ENCODE assay signal across 8 cellular contexts in genomic region chr9:469672-470040, GRCh38. TPM values are rescaled to one million over a fixed set of nuclear protein-coding genes. Genes with fewer than 3 reads are reported as not detected.
DNase-seq lines count a peak whose midpoint lies in the region; ATAC-seq and TF ChIP-seq lines count a peak whose summit lies in the region.

No MANE protein-coding gene starts in this region.

- WGBS in mammary epithelial cell (ENCODE audit: low coverage, missing lambda C conversion rate), result 4% methylated on average over 15 of the region's 19 CpGs
- 4% methylated on average over 5 of the region's 19 CpGs for WGBS in right lobe of liver (ENCODE audit: insufficient coverage, low coverage, low lambda C conversion rate, missing lambda C conversion rate)
- 6% methylated on average over 19 of the region's 19 CpGs for WGBS in thymus

- ATAC-seq in right lobe of liver, result peak in 3 of 4 donors; percentile 9 to 15 (median 12)

- BruUV-seq in mammary epithelial cell (replicated peaks; lab: Mats Ljungman, UMichigan), result no TSS peak

- H3K27ac ChIP-seq in mammary epithelial cell (ENCODE audit: insufficient read depth, low read depth, low read length) (peak overlapping the region; percentile 51), right lobe of liver (peak overlapping the region in 1 of 3 donors; percentile 36), thymus (ENCODE audit: low read depth) (peak overlapping the region; percentile 98)

- H3K9me3 ChIP-seq in mammary epithelial cell (replicated peaks; ENCODE audit: insufficient read depth, low read length) (no peaks in the 10 kb centered on the region), right lobe of liver (no peaks in the 10 kb centered on the region), thymus (ENCODE audit: control insufficient read depth) (no peaks in the 10 kb centered on the region)

- in situ Hi-C loops in mammary epithelial cell (cut with MboI; ENCODE audit: low sequenced_read_pairs in 2 of 2), result no loop called here
- in situ Hi-C loops in KBM-7 (cut with MboI; ENCODE audit: low pct_unique_long_range_greater_than_20kb, low sequenced_read_pairs), result no loop called here

- H3K4me3 ChIP-seq in HFF-Myc (replicated peaks; ENCODE audit: low read depth, low read length) (peak overlapping the region; percentile 54), mammary epithelial cell (replicated peaks in 1 of 3; ENCODE audit: insufficient read depth in 1 of 3, low read depth in 2 of 3, low read length in 3 of 3) (peak overlapping the region; percentile 57 to 84 (median 59)), right lobe of liver (peak overlapping the region; percentile 29 to 47 (median 39)), thymus (ENCODE audit: low read length) (peak overlapping the region; percentile 66)

- TF ChIP-seq CTCF in HFF-Myc (IDR thresholded peaks at IDR 0.05; ENCODE audit: low read depth, low read length, missing control alignments), result no peak
- no peak for TF ChIP-seq CTCF in mammary epithelial cell (conservative IDR thresholded peaks at IDR 0.05 in 1 of 2, IDR thresholded peaks at IDR 0.05 in 1 of 2; ENCODE audit: extremely low read depth in 1 of 2, insufficient read depth in 1 of 2, low read depth in 1 of 2, low read length in 2 of 2)
- no peak for TF ChIP-seq CTCF in right lobe of liver (IDR thresholded peaks at IDR 0.05)

- H3K79me2 ChIP-seq in mammary epithelial cell (ENCODE audit: insufficient read depth, low read length), result no peaks in the 10 kb centered on the region

- dilution Hi-C loops in mammary epithelial cell (cut with HindIII; ENCODE audit: low sequenced_read_pairs), result no loop called here

- H4K20me1 ChIP-seq in mammary epithelial cell (ENCODE audit: insufficient read depth, low read length), result no peaks in the 10 kb centered on the region

- H3K27me3 ChIP-seq in mammary epithelial cell (ENCODE audit: insufficient read depth, low read length) (no peaks in the 10 kb centered on the region), right lobe of liver (peaks cover 0 to 18% of the 10 kb centered on the region in 2 donors), thymus (ENCODE audit: control insufficient read depth, insufficient read depth) (no peaks in the 10 kb centered on the region)

- H3K9ac ChIP-seq in mammary epithelial cell (ENCODE audit: insufficient read depth, low read length), result peak overlapping the region; percentile 50

- H2AFZ ChIP-seq in mammary epithelial cell (ENCODE audit: low read depth, low read length), result peak overlapping the region; percentile 98

- CTCF ChIA-PET in mammary epithelial cell (lab: Charles Lee; ENCODE audit: low non-redundant PET), result no interaction called here

- H3K4me2 ChIP-seq in mammary epithelial cell (ENCODE audit: insufficient read depth, low read depth, low read length), result peak overlapping the region; percentile 91

- H3K36me3 ChIP-seq in mammary epithelial cell (ENCODE audit: insufficient read depth, low read length) (no peaks in the 10 kb centered on the region), right lobe of liver (no peaks in the 10 kb centered on the region), thymus (ENCODE audit: control insufficient read depth, insufficient read depth) (no peaks in the 10 kb centered on the region)

- TF ChIP-seq POLR2A in right lobe of liver (IDR thresholded peaks at IDR 0.05), result no peak

- intact Hi-C loops in mammary epithelial cell (cut with micrococcal nuclease), result no loop called here
- intact Hi-C loops in right lobe of liver (cut with DNase I), result no loop called here

- H3K4me1 ChIP-seq in mammary epithelial cell (ENCODE audit: insufficient read depth, low read length), result peaks cover 18% of the 10 kb centered on the region
- H3K4me1 ChIP-seq in right lobe of liver, result peaks cover 0 to 2% (median 0%) of the 10 kb centered on the region in 4 donors
- peaks cover 7% of the 10 kb centered on the region for H3K4me1 ChIP-seq in thymus (ENCODE audit: control insufficient read depth, insufficient read depth, low read length)

- DNase-seq in activated CD4-positive, CD25-positive, alpha-beta regulatory T cell treated with anti-CD3 and anti-CD28 coated beads, Interleukin-2, amount 50 U/mL, for 72 hours, result peak; percentile 48
- DNase-seq in activated CD4-positive, CD25-positive, alpha-beta regulatory T cell (lab: John Stamatoyannopoulos, UW), result no peak
- DNase-seq in HFF-Myc (ENCODE audit: extremely low read depth, low read depth), result no peak
- peak; percentile 47 for DNase-seq in NCI-H69 (lab: John Stamatoyannopoulos, UW)
- DNase-seq in mammary epithelial cell, result no peak
- DNase-seq in right lobe of liver, result peak in 2 of 3 donors; percentile 22 to 50
- no peak for DNase-seq in KBM-7

RNA-seq across cellular contexts. Expression of gene KANK1, which starts 34.8 kb away (rescaled TPM):
- total RNA-seq in mammary epithelial cell, result 10 to 100 TPM; 52.7 to 75.5 TPM
- polyA plus RNA-seq in mammary epithelial cell, result 80.2 TPM
- 109 TPM for polyA minus RNA-seq in mammary epithelial cell
- 10 to 100 TPM; 60.0 to 86.7 (median 71.5) TPM for total RNA-seq in right lobe of liver
- 13.5 TPM for polyA plus RNA-seq in thymus

Comparison
In these comparisons a context has a peak if more than half of its experiments do, and no peak if none do; other contexts are left out.
1. DNase-seq: peak in activated CD4-positive, CD25-positive, alpha-beta regulatory T cell treated with anti-CD3 and anti-CD28 coated beads, Interleukin-2, amount 50 U/mL, for 72 hours (single experiment), NCI-H69 (single experiment) and right lobe of liver (2 of 3); none in activated CD4-positive, CD25-positive, alpha-beta regulatory T cell (0 of 4), HFF-Myc (single experiment), mammary epithelial cell (single experiment) and KBM-7 (single experiment).
2. Peak in every context shown above with its lines, with median percentiles within 50 percentile points of each other: H3K4me3 ChIP-seq.